10 cellular contexts compared by ENCODE assay signal in genomic region chr20:57433658-57434389, GRCh38. TPM values are rescaled to one million over a fixed set of nuclear protein-coding genes. Genes with fewer than 3 reads are reported as not detected.
A peak's percentile ranks its signal among the peaks of the same experiment; 100 is the strongest.
DNase-seq lines count a peak whose midpoint lies in the region; ATAC-seq and TF ChIP-seq lines count a peak whose summit lies in the region.
"Had no signal": no experiment of that assay in that cellular context is flagged by ENCODE, and none has a peak within 500 bp of the region (broad histone marks: within the 10 kb centered on the region; RNA-seq: fewer than 3 reads in every experiment).

No MANE protein-coding gene starts in this region.

- H4K20me1 ChIP-seq in KMS-11 (ENCODE audit: insufficient read depth) (no peaks in the 10 kb centered on the region), H9 (ENCODE audit: control insufficient read depth, insufficient read depth, insufficient read length) (no peaks in the 10 kb centered on the region)

- no peaks in the 10 kb centered on the region for H3K36me3 ChIP-seq in CD4-positive, CD25-positive, alpha-beta regulatory T cell (ENCODE audit: control insufficient read depth, insufficient read depth, low read length)
- no peaks in the 10 kb centered on the region for H3K36me3 ChIP-seq in KMS-11 (ENCODE audit: insufficient read depth)
- H3K36me3 ChIP-seq: vagina had no signal

- no peak overlapping the region for H3K4ac ChIP-seq in H9 (ENCODE audit: low read depth, low read length)

- peaks cover 0 to 1% (median 0%) of the 10 kb centered on the region in 7 donors for H3K9me3 Mint-ChIP-seq in CD4-positive, CD25-positive, alpha-beta regulatory T cell
- H3K9me3 Mint-ChIP-seq in memory B cell (no peaks in the 10 kb centered on the region), H9 (peaks cover 0 to 3% of the 10 kb centered on the region in 2 experiments; a peak in 2 of 5 replicates)

- no peak overlapping the region for H4K5ac ChIP-seq in H9 (ENCODE audit: insufficient read length, low read depth, low read length)

- no peak overlapping the region for H3K14ac ChIP-seq in H9 (ENCODE audit: insufficient read depth, low read length)

- no peaks in the 10 kb centered on the region for H3K9me3 ChIP-seq in CD4-positive, CD25-positive, alpha-beta regulatory T cell (ENCODE audit: control insufficient read depth in 2 of 2, low read length in 2 of 2)
- H3K9me3 ChIP-seq in H9 (ENCODE audit: control insufficient read depth, low read depth, low read length), result no peaks in the 10 kb centered on the region
- H3K9me3 ChIP-seq: vagina had no signal

- peaks cover 23 to 78% (median 45%) of the 10 kb centered on the region in 4 donors for H3K4me1 Mint-ChIP-seq in CD4-positive, CD25-positive, alpha-beta regulatory T cell
- H3K4me1 Mint-ChIP-seq in memory B cell (peaks cover 47% of the 10 kb centered on the region), H9 (peaks cover 2 to 25% of the 10 kb centered on the region in 2 experiments; a peak in 3 of 4 replicates)

- H2AFZ ChIP-seq in KMS-11 (ENCODE audit: low read depth) (peak overlapping the region; percentile 83), H9 (ENCODE audit: low read length) (no peak overlapping the region)

- no peaks in the 10 kb centered on the region for H3K36me3 Mint-ChIP-seq in CD4-positive, CD25-positive, alpha-beta regulatory T cell
- H3K36me3 Mint-ChIP-seq in memory B cell, result no peaks in the 10 kb centered on the region
- H3K36me3 Mint-ChIP-seq in H9 (ENCODE audit: insufficient read depth in 1 of 3, low read depth in 3 of 3), result no peaks in the 10 kb centered on the region; a peak in 1 of 7 replicates

- no peak overlapping the region for H3K4me3 ChIP-seq in CD4-positive, CD25-positive, alpha-beta regulatory T cell (ENCODE audit: low read depth, low read length)
- no peak overlapping the region for H3K4me3 ChIP-seq in KMS-11 (IDR thresholded peaks at IDR 0.05; ENCODE audit: insufficient read depth, low read depth, low read length)
- H3K4me3 ChIP-seq: vagina had no signal

- no peak overlapping the region for H2BK12ac ChIP-seq in H9 (ENCODE audit: insufficient read length, low read depth, low read length)

- H4K8ac ChIP-seq in H9 (replicated peaks; ENCODE audit: insufficient read length, low read depth, low read length), result no peak overlapping the region

- peak in 1 of 3 donors; percentile 86 for DNase-seq in CD4-positive, CD25-positive, alpha-beta regulatory T cell
- peak; percentile 40 to 49 for DNase-seq in activated T-cell treated with anti-CD3 and anti-CD28 coated beads, Interleukin-2, amount 50 U/mL, for 48 hours
- DNase-seq in memory B cell (ENCODE audit: low spot score in 2 of 2) (no peak), EL (no peak), NCI-H146 (lab: John Stamatoyannopoulos, UW) (no peak), H9 (no peak), globus pallidus (ENCODE audit: low spot score) (no peak)

- H3K56ac ChIP-seq in H9 (ENCODE audit: insufficient read length, low read depth, low read length), result no peak overlapping the region

- H3K18ac ChIP-seq in H9 (ENCODE audit: insufficient read length, low read depth, low read length), result no peak overlapping the region

- H2AK5ac ChIP-seq in H9 (ENCODE audit: insufficient read length, low read length), result no peak overlapping the region

- H3K9ac ChIP-seq in KMS-11, result peak overlapping the region; percentile 52; the same call in 1 of the 2 replicates
- no peak overlapping the region for H3K9ac ChIP-seq in H9 (ENCODE audit: extremely low read depth, insufficient read length, low read length)

- peak overlapping the region; percentile 76 for H3K27ac ChIP-seq in CD4-positive, CD25-positive, alpha-beta regulatory T cell (ENCODE audit: insufficient read depth, low read length, poor library complexity, severe bottlenecking)
- peak overlapping the region; percentile 66 for H3K27ac ChIP-seq in KMS-11
- H3K27ac ChIP-seq in H9 (ENCODE audit: insufficient read length, low read depth, low read length), result no peak overlapping the region
- H3K27ac ChIP-seq: vagina had no signal

- TF ChIP-seq CTCF in KMS-11 (conservative IDR thresholded peaks at IDR 0.05; ENCODE audit: low read depth, low read length) (no peak), H9 (conservative IDR thresholded peaks at IDR 0.05) (no peak)

- H3K27ac Mint-ChIP-seq in CD4-positive, CD25-positive, alpha-beta regulatory T cell, result peak overlapping the region; percentile 89 to 95 (median 91)
- H3K27ac Mint-ChIP-seq in memory B cell (peak overlapping the region; percentile 73), H9 (peak overlapping the region in 1 of 3 experiments; percentile 43; a peak in 3 of 7 replicates)
- H3K27ac Mint-ChIP-seq: nephron had no signal

- peak overlapping the region in 3 of 4 donors; percentile 76 to 90 (median 81) for H3K4me3 Mint-ChIP-seq in CD4-positive, CD25-positive, alpha-beta regulatory T cell
- peak overlapping the region; percentile 24 for H3K4me3 Mint-ChIP-seq in memory B cell
- no peak overlapping the region for H3K4me3 Mint-ChIP-seq in H9

- H2BK15ac ChIP-seq in H9 (ENCODE audit: low read depth, low read length), result no peak overlapping the region

- H3T11ph ChIP-seq in H9 (ENCODE audit: low read length), result no peak overlapping the region

- no peaks in the 10 kb centered on the region for H3K27me3 ChIP-seq in CD4-positive, CD25-positive, alpha-beta regulatory T cell (ENCODE audit: control insufficient read depth, insufficient read depth, low read length)
- H3K27me3 ChIP-seq in KMS-11 (ENCODE audit: insufficient read depth, low read depth), result no peaks in the 10 kb centered on the region
- H3K27me3 ChIP-seq in H9 (ENCODE audit: insufficient read depth, low read length), result no peaks in the 10 kb centered on the region
- H3K27me3 ChIP-seq: vagina had no signal

- no peaks in the 10 kb centered on the region for H3K79me1 ChIP-seq in H9 (ENCODE audit: insufficient read depth, low read depth, low read length, poor library complexity, severe bottlenecking)

- H2BK120ac ChIP-seq in H9 (ENCODE audit: low read depth, low read length, poor library complexity, severe bottlenecking), result no peak overlapping the region

- no peak overlapping the region for H4K91ac ChIP-seq in H9 (ENCODE audit: insufficient read length, low read depth, low read length)

- no CpG with 5 or more reads among the region's 14 CpGs for WGBS in H9 (ENCODE audit: extremely low coverage, insufficient read length, low lambda C conversion rate)

- no peaks in the 10 kb centered on the region for H3K23me2 ChIP-seq in H9 (ENCODE audit: insufficient read length, low read depth, low read length, poor library complexity, severe bottlenecking)

- no peak overlapping the region for H2BK5ac ChIP-seq in H9 (ENCODE audit: insufficient read length, low read length)

- H3K4me2 ChIP-seq in KMS-11 (peak overlapping the region; percentile 85), H9 (ENCODE audit: insufficient read depth, insufficient read length, low read length) (no peak overlapping the region)

- H2BK20ac ChIP-seq in H9 (ENCODE audit: low read depth, low read length, poor library complexity, severe bottlenecking), result no peak overlapping the region

- H3K27me3 Mint-ChIP-seq in CD4-positive, CD25-positive, alpha-beta regulatory T cell, result peaks cover 4% of the 10 kb centered on the region
- no peaks in the 10 kb centered on the region for H3K27me3 Mint-ChIP-seq in memory B cell
- H3K27me3 Mint-ChIP-seq in H9 (ENCODE audit: low read depth), result peaks cover 2% of the 10 kb centered on the region; the same call in 1 of the 2 replicates

- no peaks in the 10 kb centered on the region for H3K79me2 ChIP-seq in KMS-11 (ENCODE audit: insufficient read depth, low read depth)
- no peaks in the 10 kb centered on the region for H3K79me2 ChIP-seq in H9 (ENCODE audit: insufficient read depth, low read length)

- no peak overlapping the region for H3K23ac ChIP-seq in H9 (ENCODE audit: insufficient read length, low read depth, low read length)

- peak; percentile 25 to 48 for ATAC-seq in CD4-positive, CD25-positive, alpha-beta regulatory T cell (ENCODE audit: low read depth in 2 of 2)
- peak; percentile 25 for ATAC-seq in memory B cell (ENCODE audit: low read depth)

- peaks cover 57% of the 10 kb centered on the region for H3K4me1 ChIP-seq in CD4-positive, CD25-positive, alpha-beta regulatory T cell (ENCODE audit: control insufficient read depth, insufficient read depth, low read length, poor library complexity, severe bottlenecking)
- peaks cover 22% of the 10 kb centered on the region for H3K4me1 ChIP-seq in KMS-11 (ENCODE audit: low read depth, poor library complexity, severe bottlenecking)
- H3K4me1 ChIP-seq in H9 (ENCODE audit: insufficient read depth, low read length), result no peaks in the 10 kb centered on the region

RNA-seq across cellular contexts. Expression of gene RBM38, which starts 42.6 kb away (rescaled TPM):
- 322 TPM for total RNA-seq in CD4-positive, CD25-positive, alpha-beta regulatory T cell
- polyA plus RNA-seq in CD4-positive, CD25-positive, alpha-beta regulatory T cell, result 100 to 1,000 TPM in 2 of 4 donors, 10 to 100 TPM in 2; 71.9 to 163 (median 102) TPM
- total RNA-seq in H9 (2021), result 66.8 and 67.9 TPM in 2 replicates

Comparison
In these comparisons a context has a peak if more than half of its experiments do, and no peak if none do; other contexts are left out.
1. DNase-seq: peak in activated T-cell treated with anti-CD3 and anti-CD28 coated beads, Interleukin-2, amount 50 U/mL, for 48 hours (2 of 2); none in memory B cell (0 of 2), EL (single experiment), NCI-H146 (single experiment), H9 (single experiment) and globus pallidus (single experiment).
2. H3K4me3 Mint-ChIP-seq: peak in CD4-positive, CD25-positive, alpha-beta regulatory T cell (3 of 4) and memory B cell (single experiment); none in H9 (0 of 2).